ENCODE assay signal across 14 cellular contexts in genomic region chr1:231571904-231572303, GRCh38.
"Had no signal": no experiment of that assay in that cellular context is flagged by ENCODE, and none has a peak within 500 bp of the region (broad histone marks: within the 10 kb centered on the region; RNA-seq: fewer than 3 reads in every experiment).

No MANE protein-coding gene starts in this region.

- H3K27me3 ChIP-seq: brain microvascular endothelial cell, SJCRH30, tibial artery had no signal

- H3K36me3 ChIP-seq: brain microvascular endothelial cell had no signal

- DNase-seq: activated CD8-positive, alpha-beta memory T cell treated with anti-CD3 and anti-CD28 coated beads, Interleukin-2, amount 50 U/mL, for 4 hours; activated CD8-positive, alpha-beta T cell treated with anti-CD3 and anti-CD28 coated beads for 36 hours; activated gamma-delta T cell treated with Interleukin-2 at 50 U/mL for 16 hours; activated naive CD8-positive, alpha-beta T cell treated with anti-CD3 and anti-CD28 coated beads for 36 hours; activated T-cell treated with anti-CD3 and anti-CD28 coated beads, Interleukin-2, amount 50 U/mL, for 72 hours; brain microvascular endothelial cell; endodermal cell; mesendoderm; SJCRH30; T-helper 9 cell; tibial artery had no signal

- ATAC-seq: activated CD8-positive, alpha-beta T cell treated with anti-CD3 and anti-CD28 coated beads for 36 hours; activated T-cell treated with anti-CD3 and anti-CD28 coated beads, Interleukin-2, amount 50 U/mL, for 72 hours; stimulated activated effector memory CD8-positive, alpha-beta T cell treated with anti-CD3 and anti-CD28 coated beads, Interleukin-12 subunit alpha, Interleukin-12 subunit beta, amount 100 ng/mL, for 72 hours had no signal

- H3K4me1 ChIP-seq: SJCRH30, tibial artery had no signal

- H3K9me3 ChIP-seq: SJCRH30, tibial artery had no signal

- H3K27ac ChIP-seq: brain microvascular endothelial cell, SJCRH30, tibial artery, VCaP had no signal

- H3K4me3 ChIP-seq: SJCRH30, skin epidermis, tibial artery had no signal
